Comparison of ENCODE assay signal across 8 cellular contexts in the genomic region with DNA sequence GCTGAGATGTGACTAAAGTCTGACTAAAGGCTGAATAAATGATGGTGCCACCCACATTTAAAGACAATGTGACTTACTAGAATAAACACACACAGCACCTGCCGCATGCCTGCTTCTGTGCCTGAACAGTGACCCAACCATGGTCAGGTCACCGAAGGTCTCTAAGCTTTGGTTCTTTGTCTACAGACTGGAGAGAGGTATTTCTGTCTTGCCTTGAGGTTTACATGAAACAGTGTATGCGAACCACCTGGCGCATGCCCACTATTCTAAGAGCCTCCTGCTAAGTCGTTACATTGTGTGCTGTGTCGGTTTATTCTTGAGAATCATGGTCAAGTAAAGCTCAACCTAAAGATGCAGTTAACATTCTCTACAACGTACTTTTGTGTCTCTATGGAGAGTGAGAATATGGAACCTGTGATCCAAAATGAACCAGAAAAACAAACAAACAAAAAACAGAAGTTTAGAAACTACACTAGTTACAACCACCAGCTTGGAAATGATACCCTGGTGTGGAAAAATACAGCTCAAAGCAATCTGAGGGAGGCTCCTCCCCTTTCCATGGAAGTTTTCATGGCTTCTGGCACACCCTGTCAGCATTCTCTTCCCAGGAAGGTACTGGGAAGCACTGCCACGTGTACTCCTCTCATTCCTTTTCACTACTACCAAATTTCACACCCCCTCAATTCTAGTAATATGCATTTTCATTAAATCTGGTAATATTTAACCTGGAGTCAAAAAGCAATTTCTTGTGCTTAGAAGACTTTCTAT. TPM values are rescaled to one million over a fixed set of nuclear protein-coding genes. Genes with fewer than 3 reads are reported as not detected.
A peak's percentile ranks its signal among the peaks of the same experiment; 100 is the strongest.
DNase-seq lines count a peak whose midpoint lies in the region; ATAC-seq lines count a peak whose summit lies in the region.

No MANE protein-coding gene starts in this region.

- H3K4me1 Mint-ChIP-seq in CD8-positive, alpha-beta memory T cell = peaks cover 75 to 86% (median 81%) of the 10 kb centered on the region in 3 donors
- H3K4me1 Mint-ChIP-seq in T-helper 17 cell (peaks cover 76% of the 10 kb centered on the region), memory B cell (peaks cover 68% of the 10 kb centered on the region)

- no peaks in the 10 kb centered on the region for H3K36me3 Mint-ChIP-seq in CD8-positive, alpha-beta memory T cell
- H3K36me3 Mint-ChIP-seq in T-helper 17 cell (ENCODE audit: low read depth) (no peaks in the 10 kb centered on the region), memory B cell (peaks cover 8% of the 10 kb centered on the region)

- no peak overlapping the region for H3K4me3 ChIP-seq in CD8-positive, alpha-beta memory T cell (ENCODE audit: low read length)

- H3K27ac Mint-ChIP-seq in CD8-positive, alpha-beta memory T cell = peak overlapping the region; percentile 56 to 99 (median 95)
- H3K27ac Mint-ChIP-seq in T-helper 17 cell (peak overlapping the region; percentile 98), memory B cell (peak overlapping the region; percentile 96)

- H3K36me3 ChIP-seq in CD8-positive, alpha-beta memory T cell (ENCODE audit: insufficient read depth, low read length) = peaks cover 4% of the 10 kb centered on the region

- CTCF ChIA-PET in CD8-positive, alpha-beta memory T cell (lab: Charles Lee) = interaction anchor here (0.9 to 1.4 kb wide), 2 partner anchors 64 to 99 kb away, joined by 3 to 5 read pairs; no protein-coding TSS in a partner anchor

- no peaks in the 10 kb centered on the region for H3K9me3 Mint-ChIP-seq in CD8-positive, alpha-beta memory T cell
- H3K9me3 Mint-ChIP-seq in memory B cell = no peaks in the 10 kb centered on the region

- DNase-seq in CD8-positive, alpha-beta memory T cell = no peak
- DNase-seq in T-helper 17 cell (no peak), memory B cell (ENCODE audit: low spot score in 2 of 2) (no peak), cerebellar nuclear complex (lab: John Stamatoyannopoulos, UW) (no peak), NCI-H2171 (lab: John Stamatoyannopoulos, UW) (no peak)

- peaks cover 59% of the 10 kb centered on the region for H3K4me1 ChIP-seq in CD8-positive, alpha-beta memory T cell (ENCODE audit: insufficient read depth, low read length)

- no peak overlapping the region for H3K27ac ChIP-seq in CD8-positive, alpha-beta memory T cell (ENCODE audit: low read depth, low read length)

- H3K9me3 ChIP-seq in CD8-positive, alpha-beta memory T cell (ENCODE audit: low read length) = no peaks in the 10 kb centered on the region
- no peaks in the 10 kb centered on the region for H3K9me3 ChIP-seq in T-helper 17 cell (ENCODE audit: control insufficient read depth, low read length, poor library complexity, severe bottlenecking)

- H3K4me3 Mint-ChIP-seq in CD8-positive, alpha-beta memory T cell = peak overlapping the region in 5 of 7 donors; percentile 74 to 91 (median 81)
- H3K4me3 Mint-ChIP-seq in T-helper 17 cell = peak overlapping the region; percentile 87
- peak overlapping the region; percentile 74 for H3K4me3 Mint-ChIP-seq in memory B cell

- POLR2A ChIA-PET in CD8-positive, alpha-beta memory T cell (lab: Charles Lee) = interaction anchor here (1.1 kb wide), 1 partner anchor 21 kb away, joined by 3 read pairs; no protein-coding TSS in a partner anchor

- peaks cover 0 to 4% of the 10 kb centered on the region in 2 donors for H3K27me3 Mint-ChIP-seq in CD8-positive, alpha-beta memory T cell
- H3K27me3 Mint-ChIP-seq in T-helper 17 cell (no peaks in the 10 kb centered on the region), memory B cell (no peaks in the 10 kb centered on the region)

- H3K27me3 ChIP-seq in CD8-positive, alpha-beta memory T cell (ENCODE audit: insufficient read depth, low read length, poor library complexity, severe bottlenecking) = no peaks in the 10 kb centered on the region

- peak; percentile 18 for ATAC-seq in GM19395 (IDR thresholded peaks at IDR 0.05; ENCODE audit: unreplicated experiment)
- no peak for ATAC-seq in T-helper 17 cell
- ATAC-seq in memory B cell (ENCODE audit: low read depth) = no peak
- no peak for ATAC-seq in HG03108 (IDR thresholded peaks at IDR 0.05; ENCODE audit: unreplicated experiment)
- ATAC-seq in GM21737 (IDR thresholded peaks at IDR 0.05; ENCODE audit: unreplicated experiment) = no peak

RNA-seq across cellular contexts. Expression of a gene that starts 40.0 kb away (rescaled TPM):
- 10 to 100 TPM; 65.6 to 67.3 TPM for total RNA-seq in CD8-positive, alpha-beta memory T cell
- 34.8 TPM for polyA plus RNA-seq in CD8-positive, alpha-beta memory T cell
- total RNA-seq in T-helper 17 cell = 100 to 1,000 TPM; 114 to 120 TPM
